Comparison of ENCODE assay signal across 16 cellular contexts in the genomic region with DNA sequence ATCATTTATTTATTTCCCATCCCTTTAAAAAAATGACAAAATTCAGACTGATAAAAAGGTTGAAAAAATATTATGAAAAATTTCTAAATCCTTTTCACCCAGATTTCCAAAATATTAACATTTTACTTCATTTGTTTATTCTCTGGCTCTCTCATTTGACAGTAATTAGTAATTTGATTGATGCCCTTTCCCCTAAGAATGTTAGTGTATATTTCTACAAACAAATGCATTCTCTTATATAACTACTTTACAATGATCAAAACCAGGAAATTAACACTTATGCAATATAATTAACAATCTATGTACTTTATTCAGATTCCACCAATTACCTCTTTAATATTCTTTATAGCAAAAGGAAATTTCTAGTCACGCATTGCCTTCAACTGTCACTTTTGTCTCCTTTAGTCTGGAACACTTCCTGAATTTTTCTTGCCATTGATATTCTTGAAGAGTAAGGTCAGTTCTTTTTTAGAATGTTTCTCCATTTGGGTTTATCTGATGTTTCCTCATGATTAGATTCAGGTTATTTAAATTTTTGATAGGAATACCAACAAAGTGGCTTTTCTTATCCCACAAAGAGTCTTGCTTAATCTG. TPM values are rescaled to one million over a fixed set of nuclear protein-coding genes. Genes with fewer than 3 reads are reported as not detected.
DNase-seq lines count a peak whose midpoint lies in the region; ATAC-seq and TF ChIP-seq lines count a peak whose summit lies in the region.
"Had no signal": no experiment of that assay in that cellular context is flagged by ENCODE, and none has a peak within 500 bp of the region (broad histone marks: within the 10 kb centered on the region; RNA-seq: fewer than 3 reads in every experiment).

No MANE protein-coding gene starts in this region.

- peak overlapping the region; percentile 94 for H3K4me3 Mint-ChIP-seq in activated CD4-positive, alpha-beta T cell treated with anti-CD3 and anti-CD28 coated beads, Interleukin-2, amount 10 ng/mL, durations not matched to agents 7 days and 5 days
- peak overlapping the region; percentile 80 for H3K4me3 Mint-ChIP-seq in activated T-helper 2 cell treated with anti-CD3 and anti-CD28 coated beads, Interferon-gamma antibody, Interleukin-2, Interleukin-4, amounts not matched to agents 10 μg/mL and 5 μg/mL and 100 μg/mL, durations not matched to agents 14 hours and 24 hours and 36 hours (ENCODE audit: low read depth)
- H3K4me3 Mint-ChIP-seq: endodermal cell had no signal

- peaks cover 59% of the 10 kb centered on the region for H3K4me1 Mint-ChIP-seq in activated CD4-positive, alpha-beta T cell treated with anti-CD3 and anti-CD28 coated beads, Interleukin-2, amount 10 ng/mL, durations not matched to agents 7 days and 5 days
- H3K4me1 Mint-ChIP-seq in activated T-helper 2 cell treated with anti-CD3 and anti-CD28 coated beads, Interferon-gamma antibody, Interleukin-2, Interleukin-4, amounts not matched to agents 10 μg/mL and 5 μg/mL and 100 μg/mL, durations not matched to agents 14 hours and 24 hours and 36 hours (ENCODE audit: low read depth), result peaks cover 56% of the 10 kb centered on the region

- no peaks in the 10 kb centered on the region for H3K27me3 Mint-ChIP-seq in activated CD4-positive, alpha-beta T cell treated with anti-CD3 and anti-CD28 coated beads, Interleukin-2, amount 10 ng/mL, durations not matched to agents 7 days and 5 days
- H3K27me3 Mint-ChIP-seq in activated T-helper 2 cell treated with anti-CD3 and anti-CD28 coated beads, Interferon-gamma antibody, Interleukin-2, Interleukin-4, amounts not matched to agents 10 μg/mL and 5 μg/mL and 100 μg/mL, durations not matched to agents 14 hours and 24 hours and 36 hours (ENCODE audit: low read depth), result no peaks in the 10 kb centered on the region

- H2AFZ ChIP-seq in Loucy (ENCODE audit: low read length), result no peak overlapping the region

- DNase-seq in activated CD4-positive, alpha-beta T cell treated with anti-CD3 and anti-CD28 coated beads, Interleukin-2, amount 10 ng/mL, durations not matched to agents 7 days and 5 days, result no peak
- no peak for DNase-seq in activated CD4-positive, alpha-beta T cell treated with anti-CD3 and anti-CD28 coated beads for 48 hours
- no peak for DNase-seq in activated T-helper 2 cell treated with anti-CD3 and anti-CD28 coated beads, Interferon-gamma antibody, Interleukin-2, Interleukin-4, amounts not matched to agents 10 μg/mL and 5 μg/mL and 100 μg/mL, durations not matched to agents 14 hours and 24 hours and 36 hours (ENCODE audit: low spot score)
- DNase-seq in spleen, result no peak
- DNase-seq in stimulated activated CD4-positive, alpha-beta T cell treated with anti-CD3 and anti-CD28 coated beads, Interleukin-4, amount 100 ng/mL, for 1 hour, result no peak
- DNase-seq: brain microvascular endothelial cell, endodermal cell, IMR-90, NCI-H510A treated with DMSO at 0.1 percent for 48 hours, pancreas, Right ventricle myocardium superior, tibial artery had no signal

- H3K4me1 ChIP-seq in Loucy (ENCODE audit: insufficient read depth, low read length, poor library complexity, severe bottlenecking) (peaks cover 85% of the 10 kb centered on the region), spleen (peaks cover 26 to 73% (median 69%) of the 10 kb centered on the region in 6 donors)
- H3K4me1 ChIP-seq: gastroesophageal sphincter, pancreas, tibial artery had no signal

- no peak for TF ChIP-seq CTCF in Loucy (conservative IDR thresholded peaks at IDR 0.05; ENCODE audit: low read length)
- no peak for TF ChIP-seq CTCF in spleen (IDR thresholded peaks at IDR 0.05 in 8 of 11, conservative IDR thresholded peaks at IDR 0.05 in 3 of 11)

- H3K9me3 ChIP-seq in Loucy (ENCODE audit: insufficient read depth, low read depth, low read length), result no peaks in the 10 kb centered on the region
- no peaks in the 10 kb centered on the region for H3K9me3 ChIP-seq in spleen
- H3K9me3 ChIP-seq: gastroesophageal sphincter, pancreas, tibial artery had no signal

- peak overlapping the region; percentile 95 for H3K4me2 ChIP-seq in Loucy (ENCODE audit: low read depth, low read length, poor library complexity, severe bottlenecking)

- ATAC-seq in HG03139 (IDR thresholded peaks at IDR 0.05; ENCODE audit: unreplicated experiment) (no peak), GM19395 (IDR thresholded peaks at IDR 0.05; ENCODE audit: unreplicated experiment) (no peak)
- ATAC-seq: gastroesophageal sphincter, pancreas had no signal

- POLR2A ChIA-PET in activated CD4-positive, alpha-beta T cell treated with anti-CD3 and anti-CD28 coated beads, Interleukin-2, amount 10 ng/mL, durations not matched to agents 7 days and 5 days (lab: Charles Lee), result no interaction called here

- no peaks in the 10 kb centered on the region for H3K9me2 ChIP-seq in Loucy (replicated peaks; ENCODE audit: low read depth, low read length)

- H3K27me3 ChIP-seq in Loucy (ENCODE audit: insufficient read depth, low read length, poor library complexity, severe bottlenecking) (no peaks in the 10 kb centered on the region), spleen (replicated peaks in 1 of 7) (no peaks in the 10 kb centered on the region)
- H3K27me3 ChIP-seq: brain microvascular endothelial cell, gastroesophageal sphincter, pancreas, tibial artery had no signal

- 19 to 36% (median 24%) methylated on average over 1 of the region's 1 CpG for WGBS in spleen, 5 donors

- H3K36me3 ChIP-seq in Loucy (ENCODE audit: insufficient read depth, low read length), result no peaks in the 10 kb centered on the region
- H3K36me3 ChIP-seq in spleen, result peaks cover 0 to 51% (median 2%) of the 10 kb centered on the region in 6 donors
- H3K36me3 ChIP-seq: brain microvascular endothelial cell, gastroesophageal sphincter, pancreas, tibial artery had no signal

- H3K36me3 Mint-ChIP-seq in activated CD4-positive, alpha-beta T cell treated with anti-CD3 and anti-CD28 coated beads, Interleukin-2, amount 10 ng/mL, durations not matched to agents 7 days and 5 days (ENCODE audit: low read depth), result peaks cover 73% of the 10 kb centered on the region
- peaks cover 56% of the 10 kb centered on the region for H3K36me3 Mint-ChIP-seq in activated T-helper 2 cell treated with anti-CD3 and anti-CD28 coated beads, Interferon-gamma antibody, Interleukin-2, Interleukin-4, amounts not matched to agents 10 μg/mL and 5 μg/mL and 100 μg/mL, durations not matched to agents 14 hours and 24 hours and 36 hours (ENCODE audit: low read depth)

- H3K27ac ChIP-seq in spleen, result peak overlapping the region in 6 of 8 donors; percentile 2 to 97 (median 94)
- H3K27ac ChIP-seq: brain microvascular endothelial cell, gastroesophageal sphincter, pancreas, tibial artery had no signal

- H3F3A ChIP-seq in Loucy (ENCODE audit: low read depth), result peaks cover 7% of the 10 kb centered on the region

- CTCF ChIA-PET in activated CD4-positive, alpha-beta T cell treated with anti-CD3 and anti-CD28 coated beads, Interleukin-2, amount 10 ng/mL, durations not matched to agents 7 days and 5 days (lab: Charles Lee), result interaction anchor here (1.4 kb wide), 1 partner anchor 11 kb away, joined by 5 read pairs; no protein-coding TSS in a partner anchor

- H3K27ac Mint-ChIP-seq in activated CD4-positive, alpha-beta T cell treated with anti-CD3 and anti-CD28 coated beads, Interleukin-2, amount 10 ng/mL, durations not matched to agents 7 days and 5 days, result peak overlapping the region; percentile 77
- peak overlapping the region; percentile 91 for H3K27ac Mint-ChIP-seq in activated T-helper 2 cell treated with anti-CD3 and anti-CD28 coated beads, Interferon-gamma antibody, Interleukin-2, Interleukin-4, amounts not matched to agents 10 μg/mL and 5 μg/mL and 100 μg/mL, durations not matched to agents 14 hours and 24 hours and 36 hours
- H3K27ac Mint-ChIP-seq: endodermal cell had no signal

- H3K9me3 Mint-ChIP-seq in activated CD4-positive, alpha-beta T cell treated with anti-CD3 and anti-CD28 coated beads, Interleukin-2, amount 10 ng/mL, durations not matched to agents 7 days and 5 days, result peaks cover 2% of the 10 kb centered on the region
- H3K9me3 Mint-ChIP-seq in activated T-helper 2 cell treated with anti-CD3 and anti-CD28 coated beads, Interferon-gamma antibody, Interleukin-2, Interleukin-4, amounts not matched to agents 10 μg/mL and 5 μg/mL and 100 μg/mL, durations not matched to agents 14 hours and 24 hours and 36 hours, result no peaks in the 10 kb centered on the region
- H3K9me3 Mint-ChIP-seq: endodermal cell had no signal

- intact Hi-C loops in activated T-helper 2 cell treated with anti-CD3 and anti-CD28 coated beads, Interferon-gamma antibody, Interleukin-2, Interleukin-4, amounts not matched to agents 10 μg/mL and 5 μg/mL and 100 μg/mL, durations not matched to agents 14 hours and 24 hours and 36 hours (cut with micrococcal nuclease), result loop anchor here (5.0 to 10.0 kb wide), 5 partner anchors 230 to 748 kb away; partner anchors contain the start of gene C1orf162
- intact Hi-C loops in spleen (cut with DNase I; ENCODE audit: low total_unique reads), result no loop called here

- H3K79me2 ChIP-seq in Loucy (ENCODE audit: insufficient read depth, low read length), result peaks cover 86% of the 10 kb centered on the region

- H3K4me3 ChIP-seq in Loucy (ENCODE audit: low read length, poor library complexity, severe bottlenecking), result peak overlapping the region; percentile 88
- peak overlapping the region in 7 of 8 donors; percentile 10 to 92 (median 73) for H3K4me3 ChIP-seq in spleen
- H3K4me3 ChIP-seq: gastroesophageal sphincter, pancreas, tibial artery had no signal

- H3K9ac ChIP-seq in Loucy (ENCODE audit: low read depth, low read length, poor library complexity, severe bottlenecking), result peak overlapping the region; percentile 83

- no peak for TF ChIP-seq POLR2A in spleen (IDR thresholded peaks at IDR 0.05)

- peaks cover 42% of the 10 kb centered on the region for H4K20me1 ChIP-seq in Loucy (ENCODE audit: insufficient read depth, low read length, poor library complexity, severe bottlenecking)

RNA-seq across cellular contexts. Expression of gene CD53, which starts 3.9 kb away (rescaled TPM):
- total RNA-seq in activated CD4-positive, alpha-beta T cell treated with anti-CD3 and anti-CD28 coated beads, Interleukin-2, amount 10 ng/mL, durations not matched to agents 7 days and 5 days, result 100 to 1,000 TPM; 530 to 557 TPM
- total RNA-seq in activated T-helper 2 cell treated with anti-CD3 and anti-CD28 coated beads, Interferon-gamma antibody, Interleukin-2, Interleukin-4, amounts not matched to agents 10 μg/mL and 5 μg/mL and 100 μg/mL, durations not matched to agents 14 hours and 24 hours and 36 hours, result 161 and 165 TPM in 2 replicates
- 100 to 1,000 TPM; 352 to 651 (median 468) TPM for total RNA-seq in spleen
- 100 to 1,000 TPM; 369 to 521 (median 457) TPM for polyA plus RNA-seq in spleen
- total RNA-seq: endodermal cell, IMR-90 had no signal
- polyA plus RNA-seq: IMR-90 had no signal
